In the genomic region with DNA sequence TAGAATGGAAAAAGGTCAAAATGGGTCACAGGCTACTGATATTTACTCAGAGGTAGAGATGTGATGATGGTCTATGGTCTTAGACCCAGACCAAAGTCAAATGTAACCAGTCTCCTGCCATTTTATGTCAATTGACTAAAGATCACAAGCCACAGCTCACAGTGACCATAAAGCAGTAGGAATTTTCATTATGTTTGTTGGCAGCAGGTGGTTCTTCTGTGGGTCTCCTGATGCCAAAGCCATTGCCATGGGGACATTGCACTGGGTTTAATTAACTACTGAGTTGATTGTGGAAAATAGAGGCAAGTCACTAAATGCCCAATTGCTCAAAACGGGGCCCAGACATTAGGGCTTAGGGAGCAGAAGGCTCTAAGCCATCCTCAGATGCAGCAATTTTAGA, we compare ENCODE assay signal across 26 cellular contexts. TPM values are rescaled to one million over a fixed set of nuclear protein-coding genes. Genes with fewer than 3 reads are reported as not detected.
"Had no signal": no experiment of that assay in that cellular context is flagged by ENCODE, and none has a peak within 500 bp of the region (broad histone marks: within the 10 kb centered on the region; RNA-seq: fewer than 3 reads in every experiment).

A gene with protein sequence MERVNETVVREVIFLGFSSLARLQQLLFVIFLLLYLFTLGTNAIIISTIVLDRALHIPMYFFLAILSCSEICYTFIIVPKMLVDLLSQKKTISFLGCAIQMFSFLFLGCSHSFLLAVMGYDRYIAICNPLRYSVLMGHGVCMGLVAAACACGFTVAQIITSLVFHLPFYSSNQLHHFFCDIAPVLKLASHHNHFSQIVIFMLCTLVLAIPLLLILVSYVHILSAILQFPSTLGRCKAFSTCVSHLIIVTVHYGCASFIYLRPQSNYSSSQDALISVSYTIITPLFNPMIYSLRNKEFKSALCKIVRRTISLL (minus strand): TSS at position 101 of the 400 bp plus-strand sequence. CDS start 5,371 bp downstream, outside the sequence.

- H3K27me3 ChIP-seq: MG63, SJCRH30 had no signal

- H3K4me3 Mint-ChIP-seq: IgD-negative memory B cell had no signal

- H3K9ac ChIP-seq: KMS-11 had no signal

- H3K4me1 Mint-ChIP-seq: IgD-negative memory B cell had no signal

- H3K4me3 ChIP-seq: K562, MG63, SJCRH30 had no signal

- H3K36me3 ChIP-seq: MG63, SJCRH30 had no signal

- ATAC-seq: K562, Panc1, PC-3, SK-N-SH treated with all-trans-retinoic acid at 6 μM for 48 hours had no signal

- H3K4me1 ChIP-seq: SJCRH30 had no signal

- H3K9me3 ChIP-seq: MG63, SJCRH30 had no signal

- H3K4me2 ChIP-seq: KMS-11 had no signal

- DNase-seq: MG63, NCI-H1092, NCI-H1105 treated with DMSO at 0.1 percent for 48 hours, NCI-H1417 treated with DMSO at 0.1 percent for 48 hours, NCI-H146, NCI-H1694 treated with DMSO at 0.1 percent for 48 hours, NCI-H1930, NCI-H2081, NCI-H2107, NCI-H2227 treated with DMSO at 0.1 percent for 48 hours, NCI-H510A, NCI-H524 treated with DMSO at 0.1 percent for 48 hours, NCI-H69, NCI-H774, PC-3, SHP77 treated with DMSO at 0.1 percent for 48 hours, SJCRH30 had no signal

- H3K27ac ChIP-seq: HL-60, KMS-11, RWPE1, SJCRH30 had no signal

- H3K27ac Mint-ChIP-seq: IgD-negative memory B cell had no signal

RNA-seq across cellular contexts. Expression of the gene that starts here (rescaled TPM):
- total RNA-seq: K562, LHCN-M2, OCI-LY7, PC-3, SJCRH30 had no signal
- polyA plus RNA-seq: IgD-negative memory B cell, K562 had no signal
